In genomic region chr12:124094188-124094587, GRCh38 we compare ENCODE assay signal across 16 cellular contexts.
"Had no signal": no experiment of that assay in that cellular context is flagged by ENCODE, and none has a peak within 500 bp of the region (broad histone marks: within the 10 kb centered on the region; RNA-seq: fewer than 3 reads in every experiment).

No MANE protein-coding gene starts in this region.

- FAIRE-seq: colon, keratinocyte had no signal

- H3K4me1 ChIP-seq: foreskin keratinocyte, left lung had no signal

- H3K4me3 ChIP-seq: dorsolateral prefrontal cortex, left lung, testis had no signal

- H3K36me3 ChIP-seq: left lung had no signal

- DNase-seq: activated CD4-positive, alpha-beta T cell treated with anti-CD3 and anti-CD28 coated beads, Interleukin-2, amount 10 ng/mL, durations not matched to agents 24 days and 14 days; activated CD8-positive, alpha-beta T cell treated with anti-CD3 and anti-CD28 coated beads for 36 hours; activated naive CD4-positive, alpha-beta T cell treated with anti-CD3 and anti-CD28 coated beads, Interleukin-2, amount 10 ng/mL, durations not matched to agents 7 days and 5 days; activated naive CD8-positive, alpha-beta T cell treated with anti-CD3 and anti-CD28 coated beads, Interleukin-2, amount 50 U/mL, for 24 hours; activated T-cell treated with anti-CD3 and anti-CD28 coated beads, Interleukin-2, amount 50 U/mL, for 24 hours; anterior cingulate cortex; central memory CD4-positive, alpha-beta T cell; dorsolateral prefrontal cortex; endodermal cell; foreskin keratinocyte; left lung; naive B cell; stimulated activated CD4-positive, alpha-beta T cell treated with anti-CD3 and anti-CD28 coated beads, Interleukin-4, amount 100 ng/mL, for 24 hours; testis had no signal

- H3K9me3 ChIP-seq: left lung, testis had no signal

- H3K27me3 ChIP-seq: dorsolateral prefrontal cortex, testis had no signal

- H3K27ac ChIP-seq: dorsolateral prefrontal cortex, foreskin keratinocyte, left lung, testis had no signal
